Comparison of ENCODE assay signal across 21 cellular contexts in the genomic region with DNA sequence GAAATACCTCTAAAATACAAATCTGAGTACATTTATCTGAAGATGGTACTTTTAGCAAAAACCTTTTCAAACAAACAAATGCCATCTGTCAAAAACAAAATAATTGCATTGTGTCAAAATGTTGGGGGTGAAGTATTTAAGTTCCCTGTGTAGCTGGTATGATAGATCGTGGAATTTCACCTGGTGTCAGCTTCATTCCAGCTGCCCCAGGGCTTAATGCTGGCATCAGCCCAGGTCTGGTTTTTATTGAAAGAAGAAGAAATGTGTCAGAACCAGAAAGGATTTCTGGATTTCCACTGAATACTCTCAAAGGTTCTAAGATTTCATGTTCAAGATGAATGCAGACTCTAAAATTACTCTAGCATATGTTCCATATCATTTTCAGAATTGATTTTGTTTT.
DNase-seq lines count a peak whose midpoint lies in the region; TF ChIP-seq lines count a peak whose summit lies in the region.
"Had no signal": no experiment of that assay in that cellular context is flagged by ENCODE, and none has a peak within 500 bp of the region (broad histone marks: within the 10 kb centered on the region; RNA-seq: fewer than 3 reads in every experiment).

No MANE protein-coding gene starts in this region.

- CTCF ChIA-PET in MCF 10A (lab: Yijun Ruan, JAX) (interaction anchor here (0.6 kb wide), 1 partner anchor 1412 kb away, joined by 3 read pairs; no protein-coding TSS in a partner anchor), Calu3 (lab: Charles Lee) (interaction anchor here (0.6 kb wide), 1 partner anchor 20 kb away, joined by 3 read pairs; no protein-coding TSS in a partner anchor)

- H3K4me1 Mint-ChIP-seq in MCF 10A (ENCODE audit: insufficient read depth, unreplicated experiment) (no peaks in the 10 kb centered on the region), Calu3 (ENCODE audit: low read depth, unreplicated experiment) (no peaks in the 10 kb centered on the region)
- H3K4me1 Mint-ChIP-seq: IgD-negative memory B cell, neural crest cell had no signal

- H3K4me1 ChIP-seq in breast epithelium: no peaks in the 10 kb centered on the region

- H3K36me3 ChIP-seq in breast epithelium: no peaks in the 10 kb centered on the region
- H3K36me3 ChIP-seq: WERI-Rb-1 had no signal

- H3K9me3 Mint-ChIP-seq in MCF 10A (ENCODE audit: unreplicated experiment) (no peaks in the 10 kb centered on the region), Calu3 (ENCODE audit: low read depth, unreplicated experiment) (no peaks in the 10 kb centered on the region)
- H3K9me3 Mint-ChIP-seq: activated T-helper 1 cell treated with anti-CD3 and anti-CD28 coated beads, Interleukin-12 subunit alpha, Interleukin-12 subunit beta, Interleukin-2, Interleukin-4 antibody, amounts not matched to agents 30 ng/mL and 10 ng/mL and 1 ng/mL, durations not matched to agents 14 hours and 24 hours and 36 hours; neural crest cell had no signal

- H3K27ac Mint-ChIP-seq in MCF 10A (ENCODE audit: low read depth, unreplicated experiment) (no peak overlapping the region), Calu3 (ENCODE audit: unreplicated experiment) (no peak overlapping the region)
- H3K27ac Mint-ChIP-seq: activated T-helper 1 cell treated with anti-CD3 and anti-CD28 coated beads, Interleukin-12 subunit alpha, Interleukin-12 subunit beta, Interleukin-2, Interleukin-4 antibody, amounts not matched to agents 30 ng/mL and 10 ng/mL and 1 ng/mL, durations not matched to agents 14 hours and 24 hours and 36 hours; IgD-negative memory B cell had no signal

- DNase-seq in MCF 10A (ENCODE audit: unreplicated experiment) (peak; percentile 42), breast epithelium (ENCODE audit: low spot score in 2 of 2) (no peak), NCI-H446 treated with DMSO at 0.1 percent for 48 hours (lab: John Stamatoyannopoulos, UW) (peak; percentile 52), amniotic epithelial cell (ENCODE audit: low read depth) (peak; percentile 3), retina (no peak), AML-193 (lab: John Stamatoyannopoulos, UW) (no peak), iPS-NIHi7 (ENCODE audit: extremely low spot score) (no peak), Calu3 (no peak)
- DNase-seq: ACHN; activated CD4-positive, alpha-beta T cell treated with anti-CD3 and anti-CD28 coated beads, Interleukin-2, amount 50 U/mL, for 1 hour; activated naive CD4-positive, alpha-beta T cell treated with anti-CD3 and anti-CD28 coated beads, Interleukin-2, amount 50 U/mL, for 16 hours; aorta; dorsolateral prefrontal cortex; foreskin fibroblast; HCEC 1CT; NCI-H2029; NCI-H82; WERI-Rb-1 had no signal

- H3K36me3 Mint-ChIP-seq in MCF 10A (ENCODE audit: insufficient read depth, unreplicated experiment): no peaks in the 10 kb centered on the region
- H3K36me3 Mint-ChIP-seq in Calu3 (ENCODE audit: insufficient read depth, unreplicated experiment): no peaks in the 10 kb centered on the region
- H3K36me3 Mint-ChIP-seq: IgD-negative memory B cell had no signal

- no TSS peak for BruUV-seq in MCF 10A (replicated peaks; lab: Mats Ljungman, UMichigan)
- BruUV-seq in Calu3 (replicated peaks; lab: Mats Ljungman, UMichigan): no TSS peak

- intact Hi-C loops in MCF 10A (cut with micrococcal nuclease) (no loop called here), breast epithelium (cut with DNase I; ENCODE audit: low total_unique reads) (no loop called here), Calu3 (cut with micrococcal nuclease; ENCODE audit: unreplicated experiment) (no loop called here)

- TF ChIP-seq POLR2A in breast epithelium (IDR thresholded peaks at IDR 0.05): no peak

- H3K4me3 Mint-ChIP-seq in MCF 10A (ENCODE audit: unreplicated experiment) (no peak overlapping the region), Calu3 (ENCODE audit: low read depth, unreplicated experiment) (no peak overlapping the region)
- H3K4me3 Mint-ChIP-seq: activated T-helper 1 cell treated with anti-CD3 and anti-CD28 coated beads, Interleukin-12 subunit alpha, Interleukin-12 subunit beta, Interleukin-2, Interleukin-4 antibody, amounts not matched to agents 30 ng/mL and 10 ng/mL and 1 ng/mL, durations not matched to agents 14 hours and 24 hours and 36 hours; IgD-negative memory B cell; neural crest cell had no signal

- no peak overlapping the region for H3K4me3 ChIP-seq in breast epithelium
- H3K4me3 ChIP-seq: dorsolateral prefrontal cortex had no signal

- H3K27me3 Mint-ChIP-seq in MCF 10A (ENCODE audit: insufficient read depth, unreplicated experiment) (no peaks in the 10 kb centered on the region), Calu3 (ENCODE audit: unreplicated experiment) (no peaks in the 10 kb centered on the region)
- H3K27me3 Mint-ChIP-seq: IgD-negative memory B cell had no signal

- POLR2A ChIA-PET in MCF 10A (lab: Yijun Ruan, JAX): no interaction called here

- no peaks in the 10 kb centered on the region for H3K27me3 ChIP-seq in breast epithelium
- H3K27me3 ChIP-seq: dorsolateral prefrontal cortex had no signal

- no peak overlapping the region for H3K27ac ChIP-seq in breast epithelium
- H3K27ac ChIP-seq: dorsolateral prefrontal cortex, WERI-Rb-1 had no signal

- no peaks in the 10 kb centered on the region for H3K9me3 ChIP-seq in breast epithelium

- TF ChIP-seq CTCF in MCF 10A (IDR thresholded peaks at IDR 0.05; ENCODE audit: unreplicated experiment): no peak
- TF ChIP-seq CTCF in breast epithelium (IDR thresholded peaks at IDR 0.05): no peak
- no peak for TF ChIP-seq CTCF in Calu3 (IDR thresholded peaks at IDR 0.05; ENCODE audit: unreplicated experiment)

Comparison
In these comparisons a context has a peak if more than half of its experiments do, and no peak if none do; other contexts are left out.
1. DNase-seq: peak in MCF 10A (single experiment), NCI-H446 treated with DMSO at 0.1 percent for 48 hours (single experiment) and amniotic epithelial cell (single experiment); none in breast epithelium (0 of 2), retina (single experiment), AML-193 (0 of 2), iPS-NIHi7 (single experiment) and Calu3 (single experiment).